In the genomic region with DNA sequence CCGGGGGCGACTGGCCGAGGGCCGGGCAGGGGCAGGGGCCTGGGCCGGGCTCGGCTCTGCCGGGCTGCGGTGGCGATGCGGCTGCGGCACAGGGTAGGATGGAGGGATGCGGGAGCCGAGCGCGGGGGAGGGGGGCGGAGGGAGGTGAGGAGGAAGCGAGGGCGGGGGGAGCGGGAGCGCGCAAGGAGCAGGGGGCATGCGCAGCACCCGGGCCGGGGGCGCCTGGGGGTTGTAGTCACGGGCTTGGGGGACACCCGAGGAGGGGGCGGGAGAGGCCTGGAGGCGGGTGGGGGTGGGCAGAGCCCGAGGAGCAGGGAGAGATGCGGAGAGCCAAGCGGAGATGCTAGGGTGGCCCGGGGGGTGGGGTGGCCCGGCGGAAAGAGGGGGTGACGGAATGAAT, we compare ENCODE assay signal across 8 cellular contexts. TPM values are rescaled to one million over a fixed set of nuclear protein-coding genes. Genes with fewer than 3 reads are reported as not detected.
DNase-seq lines count a peak whose midpoint lies in the region; ATAC-seq lines count a peak whose summit lies in the region.

Gene STX1B (minus strand): TSS at position 100 of the 400 bp plus-strand sequence. CDS start 242 bp downstream, outside the sequence.

- H3K36me3 Mint-ChIP-seq in activated naive CD4-positive, alpha-beta T cell treated with anti-CD3 and anti-CD28 coated beads for 36 hours (ENCODE audit: low read depth) = no peaks in the 10 kb centered on the region

- H3K9me3 Mint-ChIP-seq in activated naive CD4-positive, alpha-beta T cell treated with anti-CD3 and anti-CD28 coated beads for 36 hours = no peaks in the 10 kb centered on the region

- CTCF ChIA-PET in activated naive CD4-positive, alpha-beta T cell treated with anti-CD3 and anti-CD28 coated beads for 36 hours (lab: Charles Lee) = no interaction called here

- intact Hi-C loops in activated naive CD4-positive, alpha-beta T cell treated with anti-CD3 and anti-CD28 coated beads for 36 hours (cut with micrococcal nuclease) = no loop called here
- intact Hi-C loops in posterior vena cava (cut with DNase I) = no loop called here

- H3K4me3 Mint-ChIP-seq in activated naive CD4-positive, alpha-beta T cell treated with anti-CD3 and anti-CD28 coated beads for 36 hours = peak within 1 kb of the TSS; percentile 64

- ATAC-seq in HG02763 (IDR thresholded peaks at IDR 0.05; ENCODE audit: unreplicated experiment) = no peak

- DNase-seq in AG20443 (ENCODE audit: low spot score) (peak; percentile 77), NCI-H524 (lab: John Stamatoyannopoulos, UW) (peak; percentile 68 to 86), iPS-NIHi7 (ENCODE audit: extremely low spot score) (peak; percentile 90), posterior vena cava (ENCODE audit: low spot score) (no peak), foreskin melanocyte (no peak)
- DNase-seq in activated naive CD4-positive, alpha-beta T cell treated with anti-CD3 and anti-CD28 coated beads for 36 hours = peak; percentile 66
- peak; percentile 26 to 67 (median 62) for DNase-seq in stimulated activated naive CD4-positive, alpha-beta T cell (lab: John Stamatoyannopoulos, UW)

- peaks cover 5% of the 10 kb centered on the region for H3K27me3 Mint-ChIP-seq in activated naive CD4-positive, alpha-beta T cell treated with anti-CD3 and anti-CD28 coated beads for 36 hours (ENCODE audit: low read depth)

- H3K4me1 Mint-ChIP-seq in activated naive CD4-positive, alpha-beta T cell treated with anti-CD3 and anti-CD28 coated beads for 36 hours (ENCODE audit: low read depth) = peaks cover 12% of the 10 kb centered on the region

- H3K27ac Mint-ChIP-seq in activated naive CD4-positive, alpha-beta T cell treated with anti-CD3 and anti-CD28 coated beads for 36 hours = no peak within 1 kb of the TSS

RNA-seq across cellular contexts. Expression of gene STX1B, which starts in this region (rescaled TPM):
- total RNA-seq in activated naive CD4-positive, alpha-beta T cell treated with anti-CD3 and anti-CD28 coated beads for 36 hours = under 1 TPM; 0.69 to 0.72 TPM
- 1 to 10 TPM in 1 of 2 donors, under 1 TPM in 1; 0.95 to 1.1 TPM for total RNA-seq in posterior vena cava

Comparison
In these comparisons a context has a peak if more than half of its experiments do, and no peak if none do; other contexts are left out.
1. Peak in DNase-seq in activated naive CD4-positive, alpha-beta T cell treated with anti-CD3 and anti-CD28 coated beads for 36 hours; RNA of the gene not detected or under 1 TPM.
2. DNase-seq: peak in AG20443 (single experiment), NCI-H524 (2 of 2), iPS-NIHi7 (single experiment) and stimulated activated naive CD4-positive, alpha-beta T cell (6 of 6); none in posterior vena cava (single experiment) and foreskin melanocyte (single experiment).